Comparison of ENCODE assay signal across 1 cellular context in the genomic region with DNA sequence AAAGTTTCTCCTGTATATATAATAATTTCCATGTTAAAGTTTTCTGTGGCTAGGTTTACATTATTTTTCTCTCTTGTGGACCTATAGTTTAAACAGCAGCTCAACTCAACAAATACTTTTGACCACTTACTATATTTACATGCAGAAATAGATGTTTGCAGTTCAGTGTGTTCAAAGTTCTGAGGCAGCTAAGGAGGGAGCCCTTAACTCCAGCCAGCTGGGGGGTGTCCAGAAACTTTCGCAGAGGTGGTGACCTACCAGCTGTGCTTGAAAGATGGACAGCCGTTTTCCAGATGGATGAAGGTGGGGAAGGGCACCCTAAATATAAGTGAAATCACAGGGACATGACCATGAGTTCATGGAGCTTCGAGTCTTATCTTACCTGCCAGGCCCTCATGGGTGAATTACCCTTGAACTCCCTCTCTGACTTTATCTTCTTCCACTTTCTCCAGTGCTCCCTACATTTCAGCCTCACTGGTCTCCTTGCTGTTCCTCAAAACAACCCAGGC.
TF ChIP-seq lines count a peak whose summit lies in the region.

No MANE protein-coding gene starts in this region.

TF ChIP-seq in HepG2, 621 proteins besides CTCF, POLR2A, EP300 and RAD21 (continued from another document and continues in another):
- TF ChIP-seq, protein P1, sequence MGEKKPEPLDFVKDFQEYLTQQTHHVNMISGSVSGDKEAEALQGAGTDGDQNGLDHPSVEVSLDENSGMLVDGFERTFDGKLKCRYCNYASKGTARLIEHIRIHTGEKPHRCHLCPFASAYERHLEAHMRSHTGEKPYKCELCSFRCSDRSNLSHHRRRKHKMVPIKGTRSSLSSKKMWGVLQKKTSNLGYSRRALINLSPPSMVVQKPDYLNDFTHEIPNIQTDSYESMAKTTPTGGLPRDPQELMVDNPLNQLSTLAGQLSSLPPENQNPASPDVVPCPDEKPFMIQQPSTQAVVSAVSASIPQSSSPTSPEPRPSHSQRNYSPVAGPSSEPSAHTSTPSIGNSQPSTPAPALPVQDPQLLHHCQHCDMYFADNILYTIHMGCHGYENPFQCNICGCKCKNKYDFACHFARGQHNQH (CRISPR knock-in tag; IDR thresholded peaks at IDR 0.05): peak; percentile 56; the same call in 1 of the 2 replicates
- TF ChIP-seq, protein P2, sequence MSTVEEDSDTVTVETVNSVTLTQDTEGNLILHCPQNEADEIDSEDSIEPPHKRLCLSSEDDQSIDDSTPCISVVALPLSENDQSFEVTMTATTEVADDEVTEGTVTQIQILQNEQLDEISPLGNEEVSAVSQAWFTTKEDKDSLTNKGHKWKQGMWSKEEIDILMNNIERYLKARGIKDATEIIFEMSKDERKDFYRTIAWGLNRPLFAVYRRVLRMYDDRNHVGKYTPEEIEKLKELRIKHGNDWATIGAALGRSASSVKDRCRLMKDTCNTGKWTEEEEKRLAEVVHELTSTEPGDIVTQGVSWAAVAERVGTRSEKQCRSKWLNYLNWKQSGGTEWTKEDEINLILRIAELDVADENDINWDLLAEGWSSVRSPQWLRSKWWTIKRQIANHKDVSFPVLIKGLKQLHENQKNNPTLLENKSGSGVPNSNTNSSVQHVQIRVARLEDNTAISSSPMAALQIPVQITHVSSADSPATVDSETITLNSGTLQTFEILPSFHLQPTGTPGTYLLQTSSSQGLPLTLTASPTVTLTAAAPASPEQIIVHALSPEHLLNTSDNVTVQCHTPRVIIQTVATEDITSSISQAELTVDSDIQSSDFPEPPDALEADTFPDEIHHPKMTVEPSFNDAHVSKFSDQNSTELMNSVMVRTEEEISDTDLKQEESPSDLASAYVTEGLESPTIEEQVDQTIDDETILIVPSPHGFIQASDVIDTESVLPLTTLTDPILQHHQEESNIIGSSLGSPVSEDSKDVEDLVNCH (CRISPR knock-in tag; IDR thresholded peaks at IDR 0.05): no peak
- TF ChIP-seq SMARCE1 (IDR thresholded peaks at IDR 0.05; ENCODE audit: borderline replicate concordance): no peak
- 0 out of 2 replicates have a peak, but pooled peaks have one; percentile 50 for TF ChIP-seq ZGPAT (CRISPR knock-in tag; IDR thresholded peaks at IDR 0.05)
- no peak for TF ChIP-seq KLF12 (CRISPR knock-in tag; IDR thresholded peaks at IDR 0.05; ENCODE audit: borderline replicate concordance)
- TF ChIP-seq POGZ (CRISPR knock-in tag; IDR thresholded peaks at IDR 0.05): 0 out of 2 replicates have a peak, but pooled peaks have one; percentile 4
- TF ChIP-seq SOX5 (CRISPR knock-in tag; IDR thresholded peaks at IDR 0.05; ENCODE audit: borderline replicate concordance): peak; percentile 16; the same call in 1 of the 2 replicates
- TF ChIP-seq ARID5B (CRISPR knock-in tag; IDR thresholded peaks at IDR 0.05): peak; percentile 72
- no peak for TF ChIP-seq ZFP36L2 (CRISPR knock-in tag; IDR thresholded peaks at IDR 0.05)
- TF ChIP-seq ZNF691 (CRISPR knock-in tag; IDR thresholded peaks at IDR 0.05; ENCODE audit: borderline replicate concordance, low read depth): no peak
- TF ChIP-seq BCL6 (CRISPR knock-in tag; IDR thresholded peaks at IDR 0.05): peak; percentile 29; the same call in 1 of the 2 replicates
- peak; percentile 81 for TF ChIP-seq FOXA3 (CRISPR knock-in tag; IDR thresholded peaks at IDR 0.05)
- TF ChIP-seq SMAD1 (CRISPR knock-in tag; IDR thresholded peaks at IDR 0.05; ENCODE audit: borderline replicate concordance, low read depth): no peak
- TF ChIP-seq TEAD2 (CRISPR knock-in tag; IDR thresholded peaks at IDR 0.05): no peak
- TF ChIP-seq ZNF143 (CRISPR knock-in tag; IDR thresholded peaks at IDR 0.05): no peak
- peak; percentile 33; the same call in 1 of the 2 replicates for TF ChIP-seq ZNF574 (CRISPR knock-in tag; IDR thresholded peaks at IDR 0.05)
- peak; percentile 25; the same call in 1 of the 2 replicates for TF ChIP-seq NFIC (IDR thresholded peaks at IDR 0.05; ENCODE audit: low read length)
- no peak for TF ChIP-seq KDM5B (CRISPR knock-in tag; IDR thresholded peaks at IDR 0.05; ENCODE audit: borderline replicate concordance)
- peak; percentile 34; the same call in 1 of the 2 replicates for TF ChIP-seq RXRB (CRISPR knock-in tag; IDR thresholded peaks at IDR 0.05; ENCODE audit: borderline replicate concordance)
- no peak for TF ChIP-seq FOXC1 (CRISPR knock-in tag; IDR thresholded peaks at IDR 0.05; ENCODE audit: borderline replicate concordance)
- no peak for TF ChIP-seq ZNF552 (CRISPR knock-in tag; IDR thresholded peaks at IDR 0.05; ENCODE audit: borderline replicate concordance)
- TF ChIP-seq RARA (CRISPR knock-in tag; IDR thresholded peaks at IDR 0.05): peak; percentile 46; the same call in 1 of the 2 replicates
- peak; percentile 22; the same call in 1 of the 2 replicates for TF ChIP-seq NCOA2 (CRISPR knock-in tag; IDR thresholded peaks at IDR 0.05)
- TF ChIP-seq, protein P3, sequence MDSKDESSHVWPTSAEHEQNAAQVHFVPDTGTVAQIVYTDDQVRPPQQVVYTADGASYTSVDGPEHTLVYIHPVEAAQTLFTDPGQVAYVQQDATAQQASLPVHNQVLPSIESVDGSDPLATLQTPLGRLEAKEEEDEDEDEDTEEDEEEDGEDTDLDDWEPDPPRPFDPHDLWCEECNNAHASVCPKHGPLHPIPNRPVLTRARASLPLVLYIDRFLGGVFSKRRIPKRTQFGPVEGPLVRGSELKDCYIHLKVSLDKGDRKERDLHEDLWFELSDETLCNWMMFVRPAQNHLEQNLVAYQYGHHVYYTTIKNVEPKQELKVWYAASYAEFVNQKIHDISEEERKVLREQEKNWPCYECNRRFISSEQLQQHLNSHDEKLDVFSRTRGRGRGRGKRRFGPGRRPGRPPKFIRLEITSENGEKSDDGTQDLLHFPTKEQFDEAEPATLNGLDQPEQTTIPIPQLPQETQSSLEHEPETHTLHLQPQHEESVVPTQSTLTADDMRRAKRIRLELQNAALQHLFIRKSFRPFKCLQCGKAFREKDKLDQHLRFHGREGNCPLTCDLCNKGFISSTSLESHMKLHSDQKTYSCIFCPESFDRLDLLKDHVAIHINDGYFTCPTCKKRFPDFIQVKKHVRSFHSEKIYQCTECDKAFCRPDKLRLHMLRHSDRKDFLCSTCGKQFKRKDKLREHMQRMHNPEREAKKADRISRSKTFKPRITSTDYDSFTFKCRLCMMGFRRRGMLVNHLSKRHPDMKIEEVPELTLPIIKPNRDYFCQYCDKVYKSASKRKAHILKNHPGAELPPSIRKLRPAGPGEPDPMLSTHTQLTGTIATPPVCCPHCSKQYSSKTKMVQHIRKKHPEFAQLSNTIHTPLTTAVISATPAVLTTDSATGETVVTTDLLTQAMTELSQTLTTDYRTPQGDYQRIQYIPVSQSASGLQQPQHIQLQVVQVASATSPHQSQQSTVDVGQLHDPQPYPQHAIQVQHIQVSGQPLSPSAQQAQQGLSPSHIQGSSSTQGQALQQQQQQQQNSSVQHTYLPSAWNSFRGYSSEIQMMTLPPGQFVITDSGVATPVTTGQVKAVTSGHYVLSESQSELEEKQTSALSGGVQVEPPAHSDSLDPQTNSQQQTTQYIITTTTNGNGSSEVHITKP (CRISPR knock-in tag; IDR thresholded peaks at IDR 0.05; ENCODE audit: low read depth): peak; percentile 80
- TF ChIP-seq, protein P4, sequence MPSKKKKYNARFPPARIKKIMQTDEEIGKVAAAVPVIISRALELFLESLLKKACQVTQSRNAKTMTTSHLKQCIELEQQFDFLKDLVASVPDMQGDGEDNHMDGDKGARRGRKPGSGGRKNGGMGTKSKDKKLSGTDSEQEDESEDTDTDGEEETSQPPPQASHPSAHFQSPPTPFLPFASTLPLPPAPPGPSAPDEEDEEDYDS (CRISPR knock-in tag; IDR thresholded peaks at IDR 0.05): peak; percentile 16; the same call in 1 of the 2 replicates
- TF ChIP-seq, protein P5, sequence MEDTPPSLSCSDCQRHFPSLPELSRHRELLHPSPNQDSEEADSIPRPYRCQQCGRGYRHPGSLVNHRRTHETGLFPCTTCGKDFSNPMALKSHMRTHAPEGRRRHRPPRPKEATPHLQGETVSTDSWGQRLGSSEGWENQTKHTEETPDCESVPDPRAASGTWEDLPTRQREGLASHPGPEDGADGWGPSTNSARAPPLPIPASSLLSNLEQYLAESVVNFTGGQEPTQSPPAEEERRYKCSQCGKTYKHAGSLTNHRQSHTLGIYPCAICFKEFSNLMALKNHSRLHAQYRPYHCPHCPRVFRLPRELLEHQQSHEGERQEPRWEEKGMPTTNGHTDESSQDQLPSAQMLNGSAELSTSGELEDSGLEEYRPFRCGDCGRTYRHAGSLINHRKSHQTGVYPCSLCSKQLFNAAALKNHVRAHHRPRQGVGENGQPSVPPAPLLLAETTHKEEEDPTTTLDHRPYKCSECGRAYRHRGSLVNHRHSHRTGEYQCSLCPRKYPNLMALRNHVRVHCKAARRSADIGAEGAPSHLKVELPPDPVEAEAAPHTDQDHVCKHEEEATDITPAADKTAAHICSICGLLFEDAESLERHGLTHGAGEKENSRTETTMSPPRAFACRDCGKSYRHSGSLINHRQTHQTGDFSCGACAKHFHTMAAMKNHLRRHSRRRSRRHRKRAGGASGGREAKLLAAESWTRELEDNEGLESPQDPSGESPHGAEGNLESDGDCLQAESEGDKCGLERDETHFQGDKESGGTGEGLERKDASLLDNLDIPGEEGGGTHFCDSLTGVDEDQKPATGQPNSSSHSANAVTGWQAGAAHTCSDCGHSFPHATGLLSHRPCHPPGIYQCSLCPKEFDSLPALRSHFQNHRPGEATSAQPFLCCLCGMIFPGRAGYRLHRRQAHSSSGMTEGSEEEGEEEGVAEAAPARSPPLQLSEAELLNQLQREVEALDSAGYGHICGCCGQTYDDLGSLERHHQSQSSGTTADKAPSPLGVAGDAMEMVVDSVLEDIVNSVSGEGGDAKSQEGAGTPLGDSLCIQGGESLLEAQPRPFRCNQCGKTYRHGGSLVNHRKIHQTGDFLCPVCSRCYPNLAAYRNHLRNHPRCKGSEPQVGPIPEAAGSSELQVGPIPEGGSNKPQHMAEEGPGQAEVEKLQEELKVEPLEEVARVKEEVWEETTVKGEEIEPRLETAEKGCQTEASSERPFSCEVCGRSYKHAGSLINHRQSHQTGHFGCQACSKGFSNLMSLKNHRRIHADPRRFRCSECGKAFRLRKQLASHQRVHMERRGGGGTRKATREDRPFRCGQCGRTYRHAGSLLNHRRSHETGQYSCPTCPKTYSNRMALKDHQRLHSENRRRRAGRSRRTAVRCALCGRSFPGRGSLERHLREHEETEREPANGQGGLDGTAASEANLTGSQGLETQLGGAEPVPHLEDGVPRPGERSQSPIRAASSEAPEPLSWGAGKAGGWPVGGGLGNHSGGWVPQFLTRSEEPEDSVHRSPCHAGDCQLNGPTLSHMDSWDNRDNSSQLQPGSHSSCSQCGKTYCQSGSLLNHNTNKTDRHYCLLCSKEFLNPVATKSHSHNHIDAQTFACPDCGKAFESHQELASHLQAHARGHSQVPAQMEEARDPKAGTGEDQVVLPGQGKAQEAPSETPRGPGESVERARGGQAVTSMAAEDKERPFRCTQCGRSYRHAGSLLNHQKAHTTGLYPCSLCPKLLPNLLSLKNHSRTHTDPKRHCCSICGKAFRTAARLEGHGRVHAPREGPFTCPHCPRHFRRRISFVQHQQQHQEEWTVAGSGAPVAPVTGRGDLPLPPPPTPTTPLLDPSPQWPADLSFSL (CRISPR knock-in tag; IDR thresholded peaks at IDR 0.05): no peak
